ENCODE assay signal across 1 cellular context in genomic region chr5:76518239-76518638, GRCh38.
TF ChIP-seq lines count a peak whose summit lies in the region.
"Not testable (repeated sequence)": the region's sequence is repeated elsewhere in the genome, so short reads cannot be mapped to it uniquely, and the experiment has no call there.

No MANE protein-coding gene starts in this region.

TF ChIP-seq in K562, 482 proteins besides CTCF, POLR2A, EP300 and RAD21 (continued from another document):
- TF ChIP-seq ZBTB33 (CRISPR knock-in tag; IDR thresholded peaks at IDR 0.05), result peak; percentile 24; the same call in 1 of the 2 replicates
- TF ChIP-seq, protein P1, sequence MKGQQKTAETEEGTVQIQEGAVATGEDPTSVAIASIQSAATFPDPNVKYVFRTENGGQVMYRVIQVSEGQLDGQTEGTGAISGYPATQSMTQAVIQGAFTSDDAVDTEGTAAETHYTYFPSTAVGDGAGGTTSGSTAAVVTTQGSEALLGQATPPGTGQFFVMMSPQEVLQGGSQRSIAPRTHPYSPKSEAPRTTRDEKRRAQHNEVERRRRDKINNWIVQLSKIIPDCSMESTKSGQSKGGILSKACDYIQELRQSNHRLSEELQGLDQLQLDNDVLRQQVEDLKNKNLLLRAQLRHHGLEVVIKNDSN (CRISPR knock-in tag; IDR thresholded peaks at IDR 0.05), result peak; percentile 44
- peak; percentile 66 for TF ChIP-seq TCF3 (CRISPR knock-in tag; IDR thresholded peaks at IDR 0.05)
- peak; percentile 54 for TF ChIP-seq ZFP36 (IDR thresholded peaks at IDR 0.05; ENCODE audit: low read depth, low read length, partially characterized antibody)
- TF ChIP-seq CBX3 (IDR thresholded peaks at IDR 0.05; ENCODE audit: borderline replicate concordance in 1 of 2, low read length in 2 of 2), result peak in 1 of 2 experiments; percentile 39; a peak in 1 of 3 replicates
- TF ChIP-seq, protein P2, sequence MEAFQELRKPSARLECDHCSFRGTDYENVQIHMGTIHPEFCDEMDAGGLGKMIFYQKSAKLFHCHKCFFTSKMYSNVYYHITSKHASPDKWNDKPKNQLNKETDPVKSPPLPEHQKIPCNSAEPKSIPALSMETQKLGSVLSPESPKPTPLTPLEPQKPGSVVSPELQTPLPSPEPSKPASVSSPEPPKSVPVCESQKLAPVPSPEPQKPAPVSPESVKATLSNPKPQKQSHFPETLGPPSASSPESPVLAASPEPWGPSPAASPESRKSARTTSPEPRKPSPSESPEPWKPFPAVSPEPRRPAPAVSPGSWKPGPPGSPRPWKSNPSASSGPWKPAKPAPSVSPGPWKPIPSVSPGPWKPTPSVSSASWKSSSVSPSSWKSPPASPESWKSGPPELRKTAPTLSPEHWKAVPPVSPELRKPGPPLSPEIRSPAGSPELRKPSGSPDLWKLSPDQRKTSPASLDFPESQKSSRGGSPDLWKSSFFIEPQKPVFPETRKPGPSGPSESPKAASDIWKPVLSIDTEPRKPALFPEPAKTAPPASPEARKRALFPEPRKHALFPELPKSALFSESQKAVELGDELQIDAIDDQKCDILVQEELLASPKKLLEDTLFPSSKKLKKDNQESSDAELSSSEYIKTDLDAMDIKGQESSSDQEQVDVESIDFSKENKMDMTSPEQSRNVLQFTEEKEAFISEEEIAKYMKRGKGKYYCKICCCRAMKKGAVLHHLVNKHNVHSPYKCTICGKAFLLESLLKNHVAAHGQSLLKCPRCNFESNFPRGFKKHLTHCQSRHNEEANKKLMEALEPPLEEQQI (IDR thresholded peaks at IDR 0.05), result peak; percentile 86; the same call in 1 of the 2 replicates
- peak; percentile 38; the same call in 1 of the 2 replicates for TF ChIP-seq NCOR1 (IDR thresholded peaks at IDR 0.05)
- peak; percentile 35; the same call in 1 of the 2 replicates for TF ChIP-seq CHD2 (IDR thresholded peaks at IDR 0.05; ENCODE audit: low read depth, low read length)
- TF ChIP-seq, protein P3, sequence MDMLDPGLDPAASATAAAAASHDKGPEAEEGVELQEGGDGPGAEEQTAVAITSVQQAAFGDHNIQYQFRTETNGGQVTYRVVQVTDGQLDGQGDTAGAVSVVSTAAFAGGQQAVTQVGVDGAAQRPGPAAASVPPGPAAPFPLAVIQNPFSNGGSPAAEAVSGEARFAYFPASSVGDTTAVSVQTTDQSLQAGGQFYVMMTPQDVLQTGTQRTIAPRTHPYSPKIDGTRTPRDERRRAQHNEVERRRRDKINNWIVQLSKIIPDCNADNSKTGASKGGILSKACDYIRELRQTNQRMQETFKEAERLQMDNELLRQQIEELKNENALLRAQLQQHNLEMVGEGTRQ (CRISPR knock-in tag; IDR thresholded peaks at IDR 0.05), result peak; percentile 30; the same call in 1 of the 2 replicates
- peak; percentile 59 to 79; a peak in 3 of 4 replicates for TF ChIP-seq TRIM24 (IDR thresholded peaks at IDR 0.05)
- peak; percentile 86 for TF ChIP-seq CC2D1A (IDR thresholded peaks at IDR 0.05)
- peak; percentile 34 for TF ChIP-seq MEF2A (IDR thresholded peaks at IDR 0.05; ENCODE audit: control insufficient read depth, low read depth, low read length)
- peak; percentile 54 for TF ChIP-seq ARID1B (IDR thresholded peaks at IDR 0.05)
- TF ChIP-seq TRIM28 (IDR thresholded peaks at IDR 0.05), result peak; percentile 54; the same call in 1 of the 2 replicates
- 0 out of 2 replicates have a peak, but pooled peaks have one; percentile 55 for TF ChIP-seq ZEB2 (IDR thresholded peaks at IDR 0.05)
- peak; percentile 51; the same call in 1 of the 2 replicates for TF ChIP-seq TAL1 (IDR thresholded peaks at IDR 0.05)
- peak; percentile 43; the same call in 1 of the 2 replicates for TF ChIP-seq FOXM1 (IDR thresholded peaks at IDR 0.05; ENCODE audit: low read depth)
- TF ChIP-seq FOXM1 (CRISPR knock-in tag; IDR thresholded peaks at IDR 0.05; ENCODE audit: low read depth), result not testable (repeated sequence)
- TF ChIP-seq ZNF280A (IDR thresholded peaks at IDR 0.05; ENCODE audit: low read depth, partially characterized antibody), result peak; percentile 39
